Comparison of ENCODE assay signal across 1 cellular context in genomic region chr12:56688129-56688845, GRCh38.
TF ChIP-seq lines count a peak whose summit lies in the region.

TSS of gene PTGES3 (minus strand) at chr12:56688284. CDS start at chr12:56687999, 285 bp downstream.

TF ChIP-seq in HepG2, 621 proteins besides CTCF, POLR2A, EP300 and RAD21 (continued from another document and continues in another):
- no peak for TF ChIP-seq AFF4 (CRISPR knock-in tag; IDR thresholded peaks at IDR 0.05)
- TF ChIP-seq ZNF570 (CRISPR knock-in tag; IDR thresholded peaks at IDR 0.05; ENCODE audit: borderline replicate concordance): no peak
- 0 out of 2 replicates have a peak, but pooled peaks have one; percentile 17 for TF ChIP-seq ZNF503 (CRISPR knock-in tag; IDR thresholded peaks at IDR 0.05)
- TF ChIP-seq ZNF468 (CRISPR knock-in tag; IDR thresholded peaks at IDR 0.05): no peak
- 0 out of 2 replicates have a peak, but pooled peaks have one; percentile 18 for TF ChIP-seq MNT (IDR thresholded peaks at IDR 0.05)
- no peak; the same call in 1 of the 2 replicates for TF ChIP-seq TSC22D2 (CRISPR knock-in tag; IDR thresholded peaks at IDR 0.05; ENCODE audit: borderline replicate concordance)
- peak; percentile 77; the same call in 1 of the 2 replicates for TF ChIP-seq NFE2 (CRISPR knock-in tag; IDR thresholded peaks at IDR 0.05)
- TF ChIP-seq ZEB1 (IDR thresholded peaks at IDR 0.05; ENCODE audit: insufficient replicate concordance, low read depth): no peak
- no peak for TF ChIP-seq ZNF275 (CRISPR knock-in tag; IDR thresholded peaks at IDR 0.05; ENCODE audit: borderline replicate concordance)
- no peak for TF ChIP-seq ZNF253 (CRISPR knock-in tag; IDR thresholded peaks at IDR 0.05; ENCODE audit: borderline replicate concordance)
- no peak for TF ChIP-seq ZBED4 (CRISPR knock-in tag; IDR thresholded peaks at IDR 0.05; ENCODE audit: borderline replicate concordance)
- TF ChIP-seq ZNF792 (CRISPR knock-in tag; IDR thresholded peaks at IDR 0.05): peak; percentile 79; the same call in 1 of the 2 replicates
- no peak for TF ChIP-seq GZF1 (CRISPR knock-in tag; IDR thresholded peaks at IDR 0.05)
- no peak for TF ChIP-seq SP5 (CRISPR knock-in tag; IDR thresholded peaks at IDR 0.05; ENCODE audit: borderline replicate concordance, low read depth)
- TF ChIP-seq KLF9 (CRISPR knock-in tag; IDR thresholded peaks at IDR 0.05; ENCODE audit: low read depth): peak; percentile 91
- peak; percentile 69; the same call in 1 of the 2 replicates for TF ChIP-seq PHF21A (CRISPR knock-in tag; IDR thresholded peaks at IDR 0.05)
- no peak for TF ChIP-seq CBFB (CRISPR knock-in tag; IDR thresholded peaks at IDR 0.05)
- peak; percentile 80 for TF ChIP-seq MEF2D (CRISPR knock-in tag; IDR thresholded peaks at IDR 0.05)
- no peak for TF ChIP-seq SOX6 (IDR thresholded peaks at IDR 0.05)
- peak; percentile 58; the same call in 1 of the 2 replicates for TF ChIP-seq SOX6 (CRISPR knock-in tag; IDR thresholded peaks at IDR 0.05)
- no peak for TF ChIP-seq JDP2 (CRISPR knock-in tag; IDR thresholded peaks at IDR 0.05; ENCODE audit: borderline replicate concordance)
- TF ChIP-seq NR2C2 (CRISPR knock-in tag; IDR thresholded peaks at IDR 0.05; ENCODE audit: borderline replicate concordance): peak; percentile 57; the same call in 1 of the 2 replicates
- TF ChIP-seq KMT2B (CRISPR knock-in tag; IDR thresholded peaks at IDR 0.05): peak; percentile 87
- no peak for TF ChIP-seq ZNF207 (IDR thresholded peaks at IDR 0.05; ENCODE audit: borderline replicate concordance)
- peak; percentile 93 for TF ChIP-seq HNRNPK (IDR thresholded peaks at IDR 0.05; ENCODE audit: low read depth, low read length, poor library complexity, severe bottlenecking)
- TF ChIP-seq MBNL3 (CRISPR knock-in tag; conservative IDR thresholded peaks at IDR 0.05): no peak
- TF ChIP-seq HDAC1 (CRISPR knock-in tag; IDR thresholded peaks at IDR 0.05): peak; percentile 74
- TF ChIP-seq ZNF546 (CRISPR knock-in tag; conservative IDR thresholded peaks at IDR 0.05): no peak
- TF ChIP-seq ZNF274 (CRISPR knock-in tag; IDR thresholded peaks at IDR 0.05): peak; percentile 87
- TF ChIP-seq HDAC2 (CRISPR knock-in tag; IDR thresholded peaks at IDR 0.05): peak; percentile 75
- 0 out of 2 replicates have a peak, but pooled peaks have one; percentile 4 for TF ChIP-seq CHCHD3 (CRISPR knock-in tag; IDR thresholded peaks at IDR 0.05)
- TF ChIP-seq ATF4 (CRISPR knock-in tag; IDR thresholded peaks at IDR 0.05): peak in 1 of 2 experiments; percentile 65; a peak in 2 of 4 replicates
- TF ChIP-seq ZNF816 (CRISPR knock-in tag; IDR thresholded peaks at IDR 0.05; ENCODE audit: borderline replicate concordance): peak; percentile 53; the same call in 1 of the 2 replicates
- no peak; the same call in 1 of the 2 replicates for TF ChIP-seq PPARG (CRISPR knock-in tag; conservative IDR thresholded peaks at IDR 0.05)
- peak; percentile 62 for TF ChIP-seq ZNF770 (CRISPR knock-in tag; IDR thresholded peaks at IDR 0.05)
- peak; percentile 67; the same call in 1 of the 2 replicates for TF ChIP-seq RXRB (CRISPR knock-in tag; IDR thresholded peaks at IDR 0.05; ENCODE audit: borderline replicate concordance)
- no peak for TF ChIP-seq PBX2 (CRISPR knock-in tag; IDR thresholded peaks at IDR 0.05)
- TF ChIP-seq ZGPAT (CRISPR knock-in tag; IDR thresholded peaks at IDR 0.05): peak; percentile 97
- TF ChIP-seq GLI4 (CRISPR knock-in tag; IDR thresholded peaks at IDR 0.05; ENCODE audit: borderline replicate concordance): no peak
- peak; percentile 95 for TF ChIP-seq HOXA3 (CRISPR knock-in tag; IDR thresholded peaks at IDR 0.05)
